ENCODE assay signal across 26 cellular contexts in the genomic region with DNA sequence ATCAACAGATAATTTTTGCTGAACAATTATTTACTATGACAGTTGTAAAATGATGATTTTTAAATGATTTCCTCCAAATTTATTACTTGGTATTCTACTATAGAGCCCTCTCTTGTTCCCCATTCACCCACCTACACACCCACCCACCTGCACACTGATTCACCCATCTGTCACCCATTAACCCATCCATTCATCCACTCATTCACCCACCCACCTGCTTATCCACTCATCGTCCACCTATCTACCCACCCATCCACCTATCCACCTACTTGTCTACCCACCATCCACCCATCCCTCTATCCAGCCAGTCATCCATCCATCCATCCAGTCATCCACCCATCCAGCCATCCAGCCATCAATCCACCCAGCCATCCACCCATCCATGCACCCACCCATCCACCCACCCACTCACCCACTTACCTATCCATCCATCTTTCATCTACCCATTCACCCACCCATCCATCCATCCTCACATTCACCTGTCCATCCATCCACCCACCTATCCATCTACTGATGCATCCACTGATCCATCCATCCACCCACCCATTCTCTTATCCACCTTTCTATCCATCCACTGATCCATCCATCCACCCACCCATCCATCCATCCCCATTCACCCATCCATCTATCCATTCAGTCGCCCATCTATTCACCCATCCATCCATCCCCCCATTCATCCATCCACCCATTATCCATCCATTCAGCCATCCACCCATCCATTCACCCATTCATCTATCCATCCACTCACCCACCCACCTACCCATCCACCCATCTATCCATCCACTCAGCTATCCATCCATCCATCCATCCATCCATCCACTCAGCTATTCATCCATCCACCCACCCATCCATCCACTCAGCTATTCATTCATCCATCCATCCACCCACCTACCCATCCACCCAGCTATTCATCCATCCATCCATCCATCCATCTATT.
DNase-seq lines count a peak whose midpoint lies in the region; ATAC-seq, FAIRE-seq and TF ChIP-seq lines count a peak whose summit lies in the region.
"Had no signal": no experiment of that assay in that cellular context is flagged by ENCODE, and none has a peak within 500 bp of the region (broad histone marks: within the 10 kb centered on the region; RNA-seq: fewer than 3 reads in every experiment).

No MANE protein-coding gene starts in this region.

- in situ Hi-C loops in HepG2 (cut with HindIII; ENCODE audit: extremely low pct_ligation_motif_present, low pct_unique_long_range_greater_than_20kb) = no loop called here

- POLR2A ChIA-PET in HepG2 (lab: Yijun Ruan, JAX) = no interaction called here
- POLR2A ChIA-PET in activated naive CD8-positive, alpha-beta T cell treated with anti-CD3 and anti-CD28 coated beads, Interleukin-2, amount 10 ng/mL, durations not matched to agents 7 days and 5 days (lab: Charles Lee) = interaction anchor here (0.7 kb wide), 1 partner anchor 46 kb away, joined by 3 read pairs; no protein-coding TSS in a partner anchor

- H3K27me3 ChIP-seq in HepG2 (ENCODE audit: control insufficient read depth in 1 of 2, insufficient read depth in 2 of 2, low read length in 2 of 2) (no peaks in the 10 kb centered on the region), right lobe of liver (no peaks in the 10 kb centered on the region)
- H3K27me3 ChIP-seq: brain microvascular endothelial cell, gastrocnemius medialis, pancreas, testis had no signal

- no peaks in the 10 kb centered on the region for H3K27me3 Mint-ChIP-seq in activated naive CD8-positive, alpha-beta T cell treated with anti-CD3 and anti-CD28 coated beads, Interleukin-2, amount 10 ng/mL, durations not matched to agents 7 days and 5 days
- H3K27me3 Mint-ChIP-seq: stimulated activated naive CD8-positive, alpha-beta T cell treated with anti-CD3 and anti-CD28 coated beads, Interleukin-15, Interleukin-2, amounts not matched to agents 100 ng/mL and 50 ng/mL, for 24 hours had no signal

- 96% methylated on average over 2 of the region's 2 CpGs for WGBS in HepG2 (ENCODE audit: low lambda C conversion rate)
- WGBS in right lobe of liver (ENCODE audit: insufficient coverage, low coverage, low lambda C conversion rate, missing lambda C conversion rate) = 73% methylated on average over 2 of the region's 2 CpGs

- H3K4me3 ChIP-seq in HepG2 (replicated peaks in 1 of 3; ENCODE audit: insufficient read depth in 1 of 3, low read depth in 2 of 3, low read length in 3 of 3) = no peak overlapping the region
- no peak overlapping the region for H3K4me3 ChIP-seq in right lobe of liver
- H3K4me3 ChIP-seq: gastrocnemius medialis, lower lobe of right lung, mucosa of descending colon, pancreas, skin epidermis, testis had no signal

- FAIRE-seq in HepG2 (lab: Jason Lieb, UNC) = no peak
- FAIRE-seq: endothelial cell of umbilical vein, pancreas had no signal

- intact Hi-C loops in HepG2 (cut with micrococcal nuclease; ENCODE audit: unreplicated experiment) = no loop called here
- intact Hi-C loops in right lobe of liver (cut with DNase I) = no loop called here

- H3K4me1 Mint-ChIP-seq in activated naive CD8-positive, alpha-beta T cell treated with anti-CD3 and anti-CD28 coated beads, Interleukin-2, amount 10 ng/mL, durations not matched to agents 7 days and 5 days = peaks cover 9% of the 10 kb centered on the region
- H3K4me1 Mint-ChIP-seq: nephron had no signal

- H3K4me2 ChIP-seq in HepG2 (ENCODE audit: low read depth, low read length) = no peak overlapping the region

- TF ChIP-seq CTCF in HepG2 (CRISPR knock-in tag; IDR thresholded peaks at IDR 0.05) (no peak), right lobe of liver (IDR thresholded peaks at IDR 0.05) (no peak)

- no peaks in the 10 kb centered on the region for H3K79me2 ChIP-seq in HepG2 (ENCODE audit: insufficient read depth, low read length)

- peaks cover 51 to 83% of the 10 kb centered on the region in 2 experiments for H3K36me3 ChIP-seq in HepG2 (replicated peaks in 1 of 2; ENCODE audit: control insufficient read depth in 1 of 2, insufficient read depth in 2 of 2, low read length in 2 of 2)
- H3K36me3 ChIP-seq in right lobe of liver = peaks cover 0 to 3% (median 0%) of the 10 kb centered on the region in 4 donors
- H3K36me3 ChIP-seq: gastrocnemius medialis, lower lobe of right lung, pancreas had no signal

- DNase-seq in activated CD4-positive, alpha-beta T cell treated with anti-CD3 and anti-CD28 coated beads, Interleukin-2, amount 50 U/mL, for 4 hours = peak; percentile 63 to 67
- DNase-seq in activated CD4-positive, alpha-beta T cell treated with anti-CD3 and anti-CD28 coated beads for 1 hour = no peak
- DNase-seq in HepG2 (ENCODE audit: low spot score) (no peak), right lobe of liver (no peak)
- no peak for DNase-seq in activated naive CD8-positive, alpha-beta T cell treated with anti-CD3 and anti-CD28 coated beads, Interleukin-2, amount 10 ng/mL, durations not matched to agents 7 days and 5 days
- DNase-seq in stimulated activated CD4-positive, alpha-beta T cell treated with anti-CD3 and anti-CD28 coated beads, TNF-alpha, amount 100 ng/mL, for 4 hours (ENCODE audit: low read depth in 3 of 3) = peak in 2 of 3 experiments; percentile 51 to 65
- DNase-seq: activated gamma-delta T cell, amniotic stem cell, brain microvascular endothelial cell, gastrocnemius medialis, H9, Karpas-422, lower lobe of right lung, mucosa of descending colon, NCI-H2029, NCI-H510A treated with DMSO at 0.1 percent for 48 hours, testis had no signal

- ATAC-seq in HepG2 (no peak), right lobe of liver (no peak), HG03342 (IDR thresholded peaks at IDR 0.05; ENCODE audit: unreplicated experiment) (no peak), HG03520 (IDR thresholded peaks at IDR 0.05; ENCODE audit: unreplicated experiment) (no peak)
- ATAC-seq in activated naive CD8-positive, alpha-beta T cell treated with anti-CD3 and anti-CD28 coated beads, Interleukin-2, amount 10 ng/mL, durations not matched to agents 7 days and 5 days (ENCODE audit: low read depth) = no peak
- ATAC-seq: gastrocnemius medialis, lower lobe of right lung, mucosa of descending colon, pancreas had no signal

- H3K36me3 Mint-ChIP-seq in activated naive CD8-positive, alpha-beta T cell treated with anti-CD3 and anti-CD28 coated beads, Interleukin-2, amount 10 ng/mL, durations not matched to agents 7 days and 5 days = peaks cover 24% of the 10 kb centered on the region
- H3K36me3 Mint-ChIP-seq: CD14-positive monocyte had no signal

- no peak overlapping the region for H2AFZ ChIP-seq in HepG2 (ENCODE audit: low read length)

- no peak overlapping the region for H3K4me3 Mint-ChIP-seq in activated naive CD8-positive, alpha-beta T cell treated with anti-CD3 and anti-CD28 coated beads, Interleukin-2, amount 10 ng/mL, durations not matched to agents 7 days and 5 days
- H3K4me3 Mint-ChIP-seq: CD14-positive monocyte; nephron; stimulated activated naive CD8-positive, alpha-beta T cell treated with anti-CD3 and anti-CD28 coated beads, Interleukin-15, Interleukin-2, amounts not matched to agents 100 ng/mL and 50 ng/mL, for 24 hours; T-helper 2 cell treated with Interferon-gamma antibody and Interleukin-4, amounts not matched to agents 5 μg/mL and 100 μg/mL, for 36 hours had no signal

- peaks cover 3% of the 10 kb centered on the region; the same call in 1 of the 2 replicates for H4K20me1 ChIP-seq in HepG2 (ENCODE audit: insufficient read depth, low read length)

- H3K27ac ChIP-seq in HepG2 (ENCODE audit: extremely low read length, insufficient read depth, low read length) (no peak overlapping the region), right lobe of liver (no peak overlapping the region)
- H3K27ac ChIP-seq: brain microvascular endothelial cell, gastrocnemius medialis, lower lobe of right lung, pancreas, skin epidermis, testis had no signal

- H3K9me3 Mint-ChIP-seq in activated naive CD8-positive, alpha-beta T cell treated with anti-CD3 and anti-CD28 coated beads, Interleukin-2, amount 10 ng/mL, durations not matched to agents 7 days and 5 days = peaks cover 2% of the 10 kb centered on the region
- H3K9me3 Mint-ChIP-seq: H9; nephron; stimulated activated naive CD8-positive, alpha-beta T cell treated with anti-CD3 and anti-CD28 coated beads, Interleukin-15, Interleukin-2, amounts not matched to agents 100 ng/mL and 50 ng/mL, for 24 hours; T-helper 2 cell treated with Interferon-gamma antibody and Interleukin-4, amounts not matched to agents 5 μg/mL and 100 μg/mL, for 36 hours had no signal

- H3K4me1 ChIP-seq in HepG2 (ENCODE audit: insufficient read depth, low read length) (peaks cover 14% of the 10 kb centered on the region), right lobe of liver (no peaks in the 10 kb centered on the region)
- H3K4me1 ChIP-seq: lower lobe of right lung, pancreas, testis had no signal

- no peaks in the 10 kb centered on the region for H3K9me3 ChIP-seq in HepG2 (ENCODE audit: low read length)
- H3K9me3 ChIP-seq in right lobe of liver = no peaks in the 10 kb centered on the region
- H3K9me3 ChIP-seq: gastrocnemius medialis, lower lobe of right lung, mucosa of descending colon, pancreas, testis had no signal

- no peak overlapping the region for H3K9ac ChIP-seq in HepG2 (ENCODE audit: insufficient read depth, low read depth, low read length)

- TF ChIP-seq RAD21 in HepG2 (CRISPR knock-in tag; IDR thresholded peaks at IDR 0.05) = no peak

- no peak for TF ChIP-seq EP300 in HepG2 (IDR thresholded peaks at IDR 0.05; ENCODE audit: low read depth in 2 of 2, low read length in 2 of 2)
- no peak for TF ChIP-seq EP300 in HepG2 (CRISPR knock-in tag; IDR thresholded peaks at IDR 0.05; ENCODE audit: borderline replicate concordance)

- CTCF ChIA-PET in HepG2 (lab: Yijun Ruan, JAX; ENCODE audit: low intra/inter-chr PET ratio, low total read pairs) = no interaction called here

- no TSS peak for BruUV-seq in HepG2 (replicated peaks; lab: Mats Ljungman, UMichigan)

- peak overlapping the region; percentile 26 for H3K27ac Mint-ChIP-seq in activated naive CD8-positive, alpha-beta T cell treated with anti-CD3 and anti-CD28 coated beads, Interleukin-2, amount 10 ng/mL, durations not matched to agents 7 days and 5 days
- H3K27ac Mint-ChIP-seq: H9; nephron; stimulated activated naive CD8-positive, alpha-beta T cell treated with anti-CD3 and anti-CD28 coated beads, Interleukin-15, Interleukin-2, amounts not matched to agents 100 ng/mL and 50 ng/mL, for 24 hours; T-helper 2 cell treated with Interferon-gamma antibody and Interleukin-4, amounts not matched to agents 5 μg/mL and 100 μg/mL, for 36 hours had no signal

- TF ChIP-seq POLR2A in HepG2 (IDR thresholded peaks at IDR 0.05; ENCODE audit: insufficient read depth in 1 of 2, low read depth in 2 of 2, low read length in 2 of 2) = peak in 1 of 2 experiments; percentile 36; a peak in 1 of 4 replicates
- TF ChIP-seq POLR2A in right lobe of liver (IDR thresholded peaks at IDR 0.05) = no peak

TF ChIP-seq in HepG2, 621 proteins besides CTCF, POLR2A, EP300 and RAD21 (continues in another document):
- TF ChIP-seq MEF2D (CRISPR knock-in tag; IDR thresholded peaks at IDR 0.05) (no peak), SRF (IDR thresholded peaks at IDR 0.05; ENCODE audit: low read depth, low read length) (no peak)

Comparison
In these comparisons a context has a peak if more than half of its experiments do, and no peak if none do; other contexts are left out.
1. DNase-seq: peak in activated CD4-positive, alpha-beta T cell treated with anti-CD3 and anti-CD28 coated beads, Interleukin-2, amount 50 U/mL, for 4 hours (2 of 2) and stimulated activated CD4-positive, alpha-beta T cell treated with anti-CD3 and anti-CD28 coated beads, TNF-alpha, amount 100 ng/mL, for 4 hours (2 of 3); none in activated CD4-positive, alpha-beta T cell treated with anti-CD3 and anti-CD28 coated beads for 1 hour (single experiment), HepG2 (single experiment), right lobe of liver (0 of 3) and activated naive CD8-positive, alpha-beta T cell treated with anti-CD3 and anti-CD28 coated beads, Interleukin-2, amount 10 ng/mL, durations not matched to agents 7 days and 5 days (single experiment).